ENCODE assay signal across 26 cellular contexts in the genomic region with DNA sequence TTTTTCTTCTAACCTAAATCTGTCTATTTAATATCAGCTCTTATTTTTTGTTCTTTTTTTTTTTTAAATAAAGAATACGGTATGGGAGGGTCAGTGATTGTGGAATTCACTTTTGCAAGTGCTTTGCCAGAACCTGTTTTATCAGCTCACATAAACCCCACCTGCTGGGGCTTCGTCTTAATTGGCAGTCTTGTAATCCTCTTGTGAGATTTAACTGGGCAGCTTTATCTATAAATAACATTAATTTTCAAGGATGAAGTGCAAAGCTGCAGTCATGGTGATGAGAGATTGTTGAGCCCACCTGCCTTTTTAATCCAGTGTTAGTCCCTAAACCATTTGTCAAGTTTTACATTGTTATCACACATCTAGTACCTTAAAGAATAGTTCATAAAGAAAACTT. TPM values are rescaled to one million over a fixed set of nuclear protein-coding genes. Genes with fewer than 3 reads are reported as not detected.
"Had no signal": no experiment of that assay in that cellular context is flagged by ENCODE, and none has a peak within 500 bp of the region (broad histone marks: within the 10 kb centered on the region; RNA-seq: fewer than 3 reads in every experiment).

No MANE protein-coding gene starts in this region.

- H3K9me3 ChIP-seq: adrenal gland had no signal

- H3K4me1 ChIP-seq: adrenal gland had no signal

- H3K4me3 ChIP-seq: adrenal gland had no signal

- H3K36me3 ChIP-seq: adrenal gland had no signal

- DNase-seq: activated CD4-positive, alpha-beta memory T cell treated with anti-CD3 and anti-CD28 coated beads for 36 hours; activated CD4-positive, alpha-beta T cell treated with anti-CD3 and anti-CD28 coated beads, Interleukin-2, amount 10 ng/mL, durations not matched to agents 7 days and 5 days; activated CD4-positive, CD25-positive, alpha-beta regulatory T cell; activated CD8-positive, alpha-beta memory T cell treated with anti-CD3 and anti-CD28 coated beads for 24 hours; activated gamma-delta T cell treated with Interleukin-2 at 50 U/mL for 16 hours; activated naive CD4-positive, alpha-beta T cell treated with anti-CD3 and anti-CD28 coated beads, Interleukin-2, amount 50 U/mL, for 16 hours; activated naive CD8-positive, alpha-beta T cell treated with anti-CD3 and anti-CD28 coated beads, Interleukin-2, amount 10 ng/mL, durations not matched to agents 7 days and 5 days; activated T-cell treated with anti-CD3 and anti-CD28 coated beads for 4 hours; activated T-cell treated with anti-CD3 and anti-CD28 coated beads, Interleukin-2, amount 50 U/mL, for 72 hours; adrenal gland; anterior cingulate cortex; cerebellar nuclear complex; MM.1S; NCI-H1694; NCI-H2029; NCI-H2107; NCI-H510A treated with DMSO at 0.1 percent for 48 hours; NCI-H748 treated with DMSO at 0.1 percent for 48 hours; PC-3; SHP77; T-cell; T-helper 2 cell; T1000 had no signal

- H3K27ac ChIP-seq: adrenal gland had no signal

- H3K27me3 ChIP-seq: adrenal gland had no signal

RNA-seq across cellular contexts. Expression of a gene that starts 18.2 kb away (rescaled TPM):
- total RNA-seq: activated CD4-positive, alpha-beta memory T cell treated with anti-CD3 and anti-CD28 coated beads for 36 hours; activated CD4-positive, alpha-beta T cell treated with anti-CD3 and anti-CD28 coated beads, Interleukin-2, amount 10 ng/mL, durations not matched to agents 7 days and 5 days; activated naive CD8-positive, alpha-beta T cell treated with anti-CD3 and anti-CD28 coated beads, Interleukin-2, amount 10 ng/mL, durations not matched to agents 7 days and 5 days; activated T-cell treated with anti-CD3 and anti-CD28 coated beads, Interleukin-2, amount 50 U/mL, for 72 hours; activated T-helper 2 cell treated with anti-CD3 and anti-CD28 coated beads, Interferon-gamma antibody, Interleukin-2, Interleukin-4, amounts not matched to agents 10 μg/mL and 5 μg/mL and 100 μg/mL, durations not matched to agents 14 hours and 24 hours and 36 hours; adrenal gland; cardiac septum; PC-3; SK-MEL-5; T-cell had no signal
